Comparison of ENCODE assay signal across 8 cellular contexts in the genomic region with DNA sequence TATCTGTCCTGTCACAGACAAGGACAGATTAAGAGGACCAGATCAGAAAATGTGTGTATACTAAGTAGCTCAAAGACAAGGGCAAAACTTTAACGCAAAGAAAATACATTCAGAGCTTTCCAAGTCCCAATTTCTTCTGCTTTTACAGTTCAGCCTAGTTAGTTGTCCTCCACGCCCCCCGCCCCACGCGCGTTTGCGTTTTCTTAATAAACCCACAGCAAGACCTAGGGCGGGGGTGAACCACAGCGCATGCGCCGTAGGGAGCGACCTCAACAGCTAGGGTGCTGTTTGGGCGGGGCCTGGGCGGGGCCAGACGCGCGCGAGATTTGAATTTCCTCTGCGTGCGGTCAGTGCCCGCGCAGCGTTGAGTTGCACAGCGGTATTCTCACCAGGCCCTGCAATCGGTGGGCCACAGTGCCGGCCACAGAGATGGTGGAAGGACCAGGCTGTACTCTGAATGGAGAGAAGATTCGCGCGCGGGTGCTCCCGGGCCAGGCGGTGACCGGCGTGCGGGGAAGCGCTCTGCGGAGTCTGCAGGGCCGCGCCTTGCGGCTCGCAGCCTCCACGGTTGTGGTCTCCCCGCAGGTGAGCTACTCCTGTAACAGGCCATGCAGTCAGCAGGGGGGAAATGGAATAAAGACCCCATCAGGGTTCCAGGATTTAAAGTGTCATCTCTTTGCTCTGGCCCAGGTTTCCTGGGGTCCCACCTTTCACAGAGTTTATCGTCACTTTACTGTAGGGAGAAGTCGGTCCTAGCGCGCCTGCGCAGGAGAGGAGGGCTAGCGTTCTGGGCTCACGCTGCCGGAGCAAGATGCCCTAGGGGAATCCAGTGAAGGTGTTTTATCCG. TPM values are rescaled to one million over a fixed set of nuclear protein-coding genes. Genes with fewer than 3 reads are reported as not detected.
A peak's percentile ranks its signal among the peaks of the same experiment; 100 is the strongest.
DNase-seq lines count a peak whose midpoint lies in the region; TF ChIP-seq lines count a peak whose summit lies in the region.

A gene with protein sequence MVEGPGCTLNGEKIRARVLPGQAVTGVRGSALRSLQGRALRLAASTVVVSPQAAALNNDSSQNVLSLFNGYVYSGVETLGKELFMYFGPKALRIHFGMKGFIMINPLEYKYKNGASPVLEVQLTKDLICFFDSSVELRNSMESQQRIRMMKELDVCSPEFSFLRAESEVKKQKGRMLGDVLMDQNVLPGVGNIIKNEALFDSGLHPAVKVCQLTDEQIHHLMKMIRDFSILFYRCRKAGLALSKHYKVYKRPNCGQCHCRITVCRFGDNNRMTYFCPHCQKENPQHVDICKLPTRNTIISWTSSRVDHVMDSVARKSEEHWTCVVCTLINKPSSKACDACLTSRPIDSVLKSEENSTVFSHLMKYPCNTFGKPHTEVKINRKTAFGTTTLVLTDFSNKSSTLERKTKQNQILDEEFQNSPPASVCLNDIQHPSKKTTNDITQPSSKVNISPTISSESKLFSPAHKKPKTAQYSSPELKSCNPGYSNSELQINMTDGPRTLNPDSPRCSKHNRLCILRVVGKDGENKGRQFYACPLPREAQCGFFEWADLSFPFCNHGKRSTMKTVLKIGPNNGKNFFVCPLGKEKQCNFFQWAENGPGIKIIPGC (plus strand): TSS at position 350 of the 847 bp plus-strand sequence. CDS start 80 bp downstream, at position 430.

- no peaks in the 10 kb centered on the region for H3K9me2 ChIP-seq in MM.1S (replicated peaks; ENCODE audit: insufficient read depth, low read length)

- peaks cover 41% of the 10 kb centered on the region for H3K79me2 ChIP-seq in MM.1S (ENCODE audit: low read length)

- TF ChIP-seq EP300 in suprapubic skin (IDR thresholded peaks at IDR 0.05): no peak

- TF ChIP-seq POLR2A in suprapubic skin (IDR thresholded peaks at IDR 0.05): no peak

- H3K4me3 ChIP-seq in MM.1S (ENCODE audit: low read length): peak within 1 kb of the TSS; percentile 95
- peak within 1 kb of the TSS; percentile 71 for H3K4me3 ChIP-seq in suprapubic skin

- H2AFZ ChIP-seq in MM.1S (ENCODE audit: low read length): peak within 1 kb of the TSS; percentile 97

- no peaks in the 10 kb centered on the region for H3F3A ChIP-seq in MM.1S (ENCODE audit: insufficient read depth, low read length)

- H3K9me3 ChIP-seq in MM.1S (replicated peaks; ENCODE audit: insufficient read depth, low read length) (no peaks in the 10 kb centered on the region), suprapubic skin (no peaks in the 10 kb centered on the region)

- H3K9ac ChIP-seq in MM.1S (ENCODE audit: low read length): peak within 1 kb of the TSS; percentile 82

- no peaks in the 10 kb centered on the region for H3K36me3 ChIP-seq in MM.1S (replicated peaks; ENCODE audit: insufficient read depth, low read length)
- H3K36me3 ChIP-seq in suprapubic skin: no peaks in the 10 kb centered on the region

- WGBS in suprapubic skin: 1% methylated on average over 18 of the region's 52 CpGs

- H4K20me1 ChIP-seq in MM.1S (ENCODE audit: insufficient read depth, low read length): no peaks in the 10 kb centered on the region

- TF ChIP-seq CTCF in MM.1S (IDR thresholded peaks at IDR 0.05; ENCODE audit: low read length) (no peak), suprapubic skin (IDR thresholded peaks at IDR 0.05) (no peak)

- H3K4me1 ChIP-seq in MM.1S (ENCODE audit: low read length) (0 out of 2 replicates have a peak, but pooled peaks cover 3% of the 10 kb centered on the region), suprapubic skin (peaks cover 15% of the 10 kb centered on the region)

- peak within 1 kb of the TSS; percentile 64; the same call in 1 of the 2 replicates for H3K27ac ChIP-seq in MM.1S (ENCODE audit: low read length)
- no peak within 1 kb of the TSS for H3K27ac ChIP-seq in suprapubic skin

- peak; percentile 86 for DNase-seq in GDM1 (lab: John Stamatoyannopoulos, UW)
- DNase-seq in HCEC 1CT: peak; percentile 68
- peak; percentile 95 for DNase-seq in MM.1S
- peak; percentile 86 for DNase-seq in SIG-M5 treated with dmso at 0.1 percent for 504 hours (lab: John Stamatoyannopoulos, UW; ENCODE audit: unreplicated experiment)
- peak; percentile 96 for DNase-seq in activated gamma-delta T cell treated with Interleukin-2 at 50 U/mL for 16 hours
- DNase-seq in germinal center (ENCODE audit: low spot score): peak; percentile 92
- peak; percentile 23 to 93 (median 77) for DNase-seq in nucleus accumbens (lab: John Stamatoyannopoulos, UW)
- peak; percentile 90 to 91 for DNase-seq in suprapubic skin (ENCODE audit: low spot score in 2 of 2)

- no peaks in the 10 kb centered on the region for H3K27me3 ChIP-seq in MM.1S (replicated peaks; ENCODE audit: insufficient read depth, low read length)
- H3K27me3 ChIP-seq in suprapubic skin: no peaks in the 10 kb centered on the region

- peak within 1 kb of the TSS; percentile 67 for H3K4me2 ChIP-seq in MM.1S (ENCODE audit: low read depth, low read length)

RNA-seq across cellular contexts. Expression of the gene that starts here (rescaled TPM):
- 1 to 10 TPM; 1.1 to 3.1 (median 2.1) TPM for total RNA-seq in suprapubic skin
